ENCODE assay signal across 9 cellular contexts in genomic region chr2:207252979-207253640, GRCh38.
DNase-seq lines count a peak whose midpoint lies in the region; ATAC-seq and TF ChIP-seq lines count a peak whose summit lies in the region.
"Had no signal": no experiment of that assay in that cellular context is flagged by ENCODE, and none has a peak within 500 bp of the region (broad histone marks: within the 10 kb centered on the region; RNA-seq: fewer than 3 reads in every experiment).

No MANE protein-coding gene starts in this region.

- no peaks in the 10 kb centered on the region for H4K20me1 ChIP-seq in SK-N-SH (ENCODE audit: insufficient read depth)

- H3K4me2 ChIP-seq in SK-N-SH (peak overlapping the region; percentile 71), skeletal muscle satellite cell (ENCODE audit: low read length) (peak overlapping the region; percentile 75)

- H3K27ac Mint-ChIP-seq in endodermal cell: no peak overlapping the region
- no peak overlapping the region for H3K27ac Mint-ChIP-seq in stimulated activated effector memory CD8-positive, alpha-beta T cell treated with anti-CD3 and anti-CD28 coated beads, Interleukin-12 subunit alpha, Interleukin-12 subunit beta, amount 100 ng/mL, for 72 hours

- CTCF ChIA-PET in SK-N-SH (lab: Yijun Ruan, JAX): interaction anchor here (0.8 to 1.6 kb wide), 3 partner anchors 8 to 220 kb away, joined by 3 to 7 read pairs (median 5); partner anchors contain the start of gene KLF7

- DNase-seq in SK-N-SH (peak; percentile 56), NCI-H446 (lab: John Stamatoyannopoulos, UW) (peak; percentile 79 to 88), endodermal cell (no peak)
- DNase-seq in stimulated activated CD4-positive, alpha-beta T cell treated with anti-CD3 and anti-CD28 coated beads, Interleukin-4, amount 100 ng/mL, for 4 hours: no peak
- no peak for DNase-seq in stimulated activated effector memory CD8-positive, alpha-beta T cell treated with anti-CD3 and anti-CD28 coated beads, Interleukin-12 subunit alpha, Interleukin-12 subunit beta, amount 100 ng/mL, for 72 hours (ENCODE audit: low spot score in 2 of 2)
- DNase-seq: thyroid gland had no signal

- POLR2A ChIA-PET in SK-N-SH (lab: Yijun Ruan, JAX): interaction anchor here (2.8 kb wide), 1 partner anchor 88 kb away, joined by 16 read pairs; the partner anchor contains the start of gene KLF7

- no peaks in the 10 kb centered on the region for H3K9me2 ChIP-seq in SK-N-SH

- H2AFZ ChIP-seq in SK-N-SH (ENCODE audit: low read depth): no peak overlapping the region

- H3K36me3 Mint-ChIP-seq in endodermal cell (ENCODE audit: low read depth): no peaks in the 10 kb centered on the region
- no peaks in the 10 kb centered on the region for H3K36me3 Mint-ChIP-seq in stimulated activated effector memory CD8-positive, alpha-beta T cell treated with anti-CD3 and anti-CD28 coated beads, Interleukin-12 subunit alpha, Interleukin-12 subunit beta, amount 100 ng/mL, for 72 hours

- 79% methylated on average over 4 of the region's 4 CpGs for WGBS in SK-N-SH (ENCODE audit: low lambda C conversion rate)
- WGBS in endodermal cell (ENCODE audit: insufficient coverage in 1 of 2, insufficient read length in 1 of 2), 2 experiments: 94 to 100% methylated on average over 2 to 4 of the region's 4 CpGs

- H3K9ac ChIP-seq in SK-N-SH (peak overlapping the region; percentile 80), endodermal cell (ENCODE audit: extremely low read depth, low read length, poor library complexity, severe bottlenecking) (no peak overlapping the region), skeletal muscle satellite cell (ENCODE audit: low read depth, low read length) (peak overlapping the region; percentile 71)

- H3K4me3 ChIP-seq in SK-N-SH (ENCODE audit: low read depth in 2 of 2, low read length in 1 of 2) (no peak overlapping the region), endodermal cell (ENCODE audit: low read length) (no peak overlapping the region), skeletal muscle satellite cell (ENCODE audit: low read length) (peak overlapping the region; percentile 35)
- H3K4me3 ChIP-seq: thyroid gland had no signal

- H3K27me3 ChIP-seq in SK-N-SH (ENCODE audit: insufficient read depth) (no peaks in the 10 kb centered on the region), endodermal cell (ENCODE audit: control insufficient read depth, insufficient read depth, low read length, poor library complexity, severe bottlenecking) (no peaks in the 10 kb centered on the region), skeletal muscle satellite cell (ENCODE audit: control insufficient read depth, insufficient read depth, low read length) (no peaks in the 10 kb centered on the region)
- H3K27me3 ChIP-seq: thyroid gland had no signal

- peak overlapping the region; percentile 88 to 97 for H3K27ac ChIP-seq in SK-N-SH (ENCODE audit: low read depth in 2 of 2, low read length in 1 of 2)
- H3K27ac ChIP-seq in endodermal cell (ENCODE audit: low read depth, low read length): peak overlapping the region; percentile 12
- H3K27ac ChIP-seq: thyroid gland had no signal

- no peaks in the 10 kb centered on the region for H3K9me3 ChIP-seq in SK-N-SH
- H3K9me3 ChIP-seq in endodermal cell (ENCODE audit: control insufficient read depth, low read length): no peaks in the 10 kb centered on the region
- H3K9me3 ChIP-seq in skeletal muscle satellite cell (replicated peaks; ENCODE audit: low read length): no peaks in the 10 kb centered on the region
- H3K9me3 ChIP-seq: thyroid gland had no signal

- no peak; the same call in 2 of the 3 replicates for ATAC-seq in SK-N-SH treated with all-trans-retinoic acid at 6 μM for 48 hours
- no peak for ATAC-seq in stimulated activated effector memory CD8-positive, alpha-beta T cell treated with anti-CD3 and anti-CD28 coated beads, Interleukin-12 subunit alpha, Interleukin-12 subunit beta, amount 100 ng/mL, for 72 hours
- ATAC-seq in HG03039 (IDR thresholded peaks at IDR 0.05; ENCODE audit: unreplicated experiment): no peak

- peaks cover 28% of the 10 kb centered on the region for H3K4me1 Mint-ChIP-seq in endodermal cell
- peaks cover 10% of the 10 kb centered on the region for H3K4me1 Mint-ChIP-seq in stimulated activated effector memory CD8-positive, alpha-beta T cell treated with anti-CD3 and anti-CD28 coated beads, Interleukin-12 subunit alpha, Interleukin-12 subunit beta, amount 100 ng/mL, for 72 hours

- H3K4me1 ChIP-seq in SK-N-SH (ENCODE audit: control insufficient read depth in 1 of 2, insufficient read depth in 2 of 2, low read depth in 1 of 2, low read length in 1 of 2): peaks cover 61 to 69% of the 10 kb centered on the region in 2 experiments
- H3K4me1 ChIP-seq in endodermal cell (ENCODE audit: control insufficient read depth, insufficient read depth, low read length): peaks cover 10% of the 10 kb centered on the region
- peaks cover 95% of the 10 kb centered on the region for H3K4me1 ChIP-seq in skeletal muscle satellite cell (ENCODE audit: control insufficient read depth, insufficient read depth, low read length)
- H3K4me1 ChIP-seq: thyroid gland had no signal

- peaks cover 37% of the 10 kb centered on the region for H3F3A ChIP-seq in SK-N-SH (replicated peaks; ENCODE audit: insufficient read depth)

- no peak for TF ChIP-seq RAD21 in SK-N-SH (IDR thresholded peaks at IDR 0.05; ENCODE audit: low read length)

- H3K36me3 ChIP-seq in SK-N-SH (replicated peaks in 1 of 2; ENCODE audit: control insufficient read depth in 1 of 2, insufficient read depth in 2 of 2, low read length in 1 of 2) (no peaks in the 10 kb centered on the region), endodermal cell (ENCODE audit: control insufficient read depth, insufficient read depth, low read length) (no peaks in the 10 kb centered on the region), skeletal muscle satellite cell (ENCODE audit: insufficient read depth, low read length) (no peaks in the 10 kb centered on the region)
- H3K36me3 ChIP-seq: thyroid gland had no signal

- H3K27me3 Mint-ChIP-seq in endodermal cell (ENCODE audit: insufficient read depth): peaks cover 2% of the 10 kb centered on the region

- H3K9me3 Mint-ChIP-seq in endodermal cell: no peaks in the 10 kb centered on the region
- H3K9me3 Mint-ChIP-seq in stimulated activated effector memory CD8-positive, alpha-beta T cell treated with anti-CD3 and anti-CD28 coated beads, Interleukin-12 subunit alpha, Interleukin-12 subunit beta, amount 100 ng/mL, for 72 hours: no peaks in the 10 kb centered on the region

- H3K4me3 Mint-ChIP-seq in endodermal cell: no peak overlapping the region
- H3K4me3 Mint-ChIP-seq in stimulated activated effector memory CD8-positive, alpha-beta T cell treated with anti-CD3 and anti-CD28 coated beads, Interleukin-12 subunit alpha, Interleukin-12 subunit beta, amount 100 ng/mL, for 72 hours: no peak overlapping the region

- no peaks in the 10 kb centered on the region for H3K79me2 ChIP-seq in SK-N-SH (ENCODE audit: insufficient read depth)

- TF ChIP-seq CTCF in SK-N-SH (IDR thresholded peaks at IDR 0.05) (no peak), endodermal cell (conservative IDR thresholded peaks at IDR 0.05) (no peak)

- no peak for TF ChIP-seq EP300 in SK-N-SH (IDR thresholded peaks at IDR 0.05; ENCODE audit: borderline replicate concordance in 1 of 2, low read depth in 1 of 2, low read length in 1 of 2)

TF ChIP-seq in SK-N-SH, 30 proteins besides CTCF, POLR2A, EP300 and RAD21 (continues in another document):
- TF ChIP-seq CHD2 (IDR thresholded peaks at IDR 0.05; ENCODE audit: low read length, partially characterized antibody): no peak
- TF ChIP-seq SMC3 (IDR thresholded peaks at IDR 0.05; ENCODE audit: low read depth, low read length): no peak
- no peak for TF ChIP-seq YY1 (IDR thresholded peaks at IDR 0.05; ENCODE audit: low read depth)
- no peak for TF ChIP-seq FOSL2 (IDR thresholded peaks at IDR 0.05; ENCODE audit: borderline replicate concordance, low read depth)
- no peak for TF ChIP-seq EZH2phosphoT487 (IDR thresholded peaks at IDR 0.05; ENCODE audit: borderline replicate concordance, low read depth)

TF ChIP-seq in SK-N-SH treated with all-trans-retinoic acid at 6 μM for 48 hours, 23 proteins besides CTCF, POLR2A, EP300 and RAD21:
- no peak for TF ChIP-seq ZFP30 (CRISPR knock-in tag; IDR thresholded peaks at IDR 0.05)
- no peak for TF ChIP-seq ZC3H10 (CRISPR knock-in tag; IDR thresholded peaks at IDR 0.05)
- TF ChIP-seq OSR1 (CRISPR knock-in tag; IDR thresholded peaks at IDR 0.05): no peak
- no peak for TF ChIP-seq CSRNP3 (CRISPR knock-in tag; IDR thresholded peaks at IDR 0.05)
- no peak for TF ChIP-seq ISL1 (CRISPR knock-in tag; IDR thresholded peaks at IDR 0.05)
- TF ChIP-seq ZNF8 (CRISPR knock-in tag; IDR thresholded peaks at IDR 0.05): no peak
- no peak for TF ChIP-seq TCF4 (CRISPR knock-in tag; IDR thresholded peaks at IDR 0.05; ENCODE audit: borderline replicate concordance)
- no peak for TF ChIP-seq RARB (CRISPR knock-in tag; IDR thresholded peaks at IDR 0.05)

Comparison
In these comparisons a context has a peak if more than half of its experiments do, and no peak if none do; other contexts are left out.
1. DNase-seq: peak in SK-N-SH (single experiment) and NCI-H446 (2 of 2); none in endodermal cell (single experiment), stimulated activated CD4-positive, alpha-beta T cell treated with anti-CD3 and anti-CD28 coated beads, Interleukin-4, amount 100 ng/mL, for 4 hours (0 of 2) and stimulated activated effector memory CD8-positive, alpha-beta T cell treated with anti-CD3 and anti-CD28 coated beads, Interleukin-12 subunit alpha, Interleukin-12 subunit beta, amount 100 ng/mL, for 72 hours (0 of 2).